7 cellular contexts compared by ENCODE assay signal in the genomic region with DNA sequence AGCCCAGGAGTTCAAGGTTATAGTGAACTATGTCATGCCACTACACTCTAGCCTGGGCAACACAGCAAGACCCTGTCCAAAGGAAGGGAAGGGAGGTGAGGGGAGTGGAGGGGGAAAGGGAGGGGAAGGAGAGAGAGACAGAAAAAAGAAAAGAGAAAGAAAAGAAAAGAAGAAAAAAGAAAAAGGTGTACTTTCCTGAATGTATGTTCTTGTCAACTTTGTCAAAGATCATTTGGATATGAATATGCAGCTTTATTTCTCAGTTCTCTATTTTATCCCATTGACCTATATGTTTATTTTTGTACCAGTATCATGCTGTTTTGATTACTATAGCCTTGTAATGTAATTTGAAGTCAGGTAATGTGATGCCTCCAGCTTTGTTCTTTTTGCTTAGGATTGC. TPM values are rescaled to one million over a fixed set of nuclear protein-coding genes. Genes with fewer than 3 reads are reported as not detected.
"Had no signal": no experiment of that assay in that cellular context is flagged by ENCODE, and none has a peak within 500 bp of the region (broad histone marks: within the 10 kb centered on the region; RNA-seq: fewer than 3 reads in every experiment).

No MANE protein-coding gene starts in this region.

- DNase-seq: IMR-90, KBM-7, KG1 had no signal

- FAIRE-seq: HTR-8/SVneo had no signal

- H3K4me1 Mint-ChIP-seq: IgD-negative memory B cell had no signal

- H3K27me3 Mint-ChIP-seq: IgD-negative memory B cell had no signal

- H3K4me2 ChIP-seq: KMS-11 had no signal

- H3K4me3 Mint-ChIP-seq: IgD-negative memory B cell had no signal

- H3K36me3 Mint-ChIP-seq: IgD-negative memory B cell had no signal

- H3K9ac ChIP-seq: KMS-11 had no signal

- H3K27ac ChIP-seq: HL-60, KMS-11 had no signal

RNA-seq across cellular contexts. Expression of gene FKBP1C, which starts 30.9 kb away (rescaled TPM):
- polyA plus RNA-seq: IgD-negative memory B cell had no signal
